ENCODE assay signal across 1 cellular context in genomic region chr6:26363882-26364825, GRCh38.
A peak's percentile ranks its signal among the peaks of the same experiment; 100 is the strongest.
TF ChIP-seq lines count a peak whose summit lies in the region.

No MANE protein-coding gene starts in this region.

TF ChIP-seq in K562, 482 proteins besides CTCF, POLR2A, EP300 and RAD21 (continues in another document):
- TF ChIP-seq ZNF609 (CRISPR knock-in tag; IDR thresholded peaks at IDR 0.05; ENCODE audit: borderline replicate concordance) (no peak), CHCHD3 (CRISPR knock-in tag; IDR thresholded peaks at IDR 0.05) (no peak), USF2 (CRISPR knock-in tag; IDR thresholded peaks at IDR 0.05) (no peak), PRPF4 (IDR thresholded peaks at IDR 0.05; ENCODE audit: insufficient read depth, low read depth, low read length, poor library complexity, severe bottlenecking) (no peak), NR4A1 (CRISPR knock-in tag; IDR thresholded peaks at IDR 0.05) (no peak), NR4A1 (tag; IDR thresholded peaks at IDR 0.05) (0 out of 2 replicates have a peak, but pooled peaks have one; percentile 37), CREB1 (IDR thresholded peaks at IDR 0.05) (no peak), CREB1 (CRISPR knock-in tag; IDR thresholded peaks at IDR 0.05) (peak; percentile 45), ARID3B (CRISPR knock-in tag; IDR thresholded peaks at IDR 0.05; ENCODE audit: borderline replicate concordance) (no peak), ZNF311 (CRISPR knock-in tag; IDR thresholded peaks at IDR 0.05) (peak; percentile 18; the same call in 1 of the 2 replicates), KDM1A (IDR thresholded peaks at IDR 0.05) (no peak), ZNF551 (CRISPR knock-in tag; IDR thresholded peaks at IDR 0.05) (no peak), MYC (IDR thresholded peaks at IDR 0.05; ENCODE audit: low read depth, low read length) (no peak), MYC (CRISPR knock-in tag; IDR thresholded peaks at IDR 0.05; ENCODE audit: borderline replicate concordance, low read depth) (0 out of 2 replicates have a peak, but pooled peaks have one; percentile 50), ZBTB17 (CRISPR knock-in tag; IDR thresholded peaks at IDR 0.05) (peak; percentile 26; the same call in 1 of the 2 replicates), KDM5B (IDR thresholded peaks at IDR 0.05; ENCODE audit: insufficient replicate concordance, low read depth, low read length) (peak; percentile 9), ERF (CRISPR knock-in tag; IDR thresholded peaks at IDR 0.05) (0 out of 2 replicates have a peak, but pooled peaks have one; percentile 33), ZNF165 (CRISPR knock-in tag; IDR thresholded peaks at IDR 0.05; ENCODE audit: borderline replicate concordance) (peak; percentile 69; the same call in 1 of the 2 replicates), POLR2AphosphoS2 (IDR thresholded peaks at IDR 0.05; ENCODE audit: low read length) (no peak), RFX5 (IDR thresholded peaks at IDR 0.05; ENCODE audit: low read depth, low read length) (no peak; the same call in 1 of the 2 replicates), BACH1 (tag; IDR thresholded peaks at IDR 0.05) (0 out of 2 replicates have a peak, but pooled peaks have one; percentile 35), TEAD1 (CRISPR knock-in tag; IDR thresholded peaks at IDR 0.05) (0 out of 4 replicates have a peak, but pooled peaks of 1 of the 2 experiments have one; percentile 23), ZNF347 (CRISPR knock-in tag; IDR thresholded peaks at IDR 0.05; ENCODE audit: low read depth) (no peak), ZFX (CRISPR knock-in tag; IDR thresholded peaks at IDR 0.05) (peak; percentile 51; the same call in 1 of the 2 replicates), PRMT5 (CRISPR knock-in tag; IDR thresholded peaks at IDR 0.05) (no peak), HCFC1 (IDR thresholded peaks at IDR 0.05; ENCODE audit: low read depth, low read length) (no peak; the same call in 1 of the 2 replicates), BRCA1 (IDR thresholded peaks at IDR 0.05) (no peak), BRCA1 (CRISPR knock-in tag; IDR thresholded peaks at IDR 0.05) (no peak), HMBOX1 (IDR thresholded peaks at IDR 0.05) (no peak), ZNF639 (CRISPR knock-in tag; conservative IDR thresholded peaks at IDR 0.05 in 1 of 2, IDR thresholded peaks at IDR 0.05 in 1 of 2) (no peak; a peak in 1 of 4 replicates), RERE (CRISPR knock-in tag; IDR thresholded peaks at IDR 0.05; ENCODE audit: borderline replicate concordance) (0 out of 2 replicates have a peak, but pooled peaks have one; percentile 50), ELF1 (tag; IDR thresholded peaks at IDR 0.05) (no peak), ZNF274 (IDR thresholded peaks at IDR 0.05; ENCODE audit: borderline replicate concordance, low read depth, low read length) (no peak), ZNF263 (CRISPR knock-in tag; IDR thresholded peaks at IDR 0.05; ENCODE audit: borderline replicate concordance) (no peak), ZNF318 (IDR thresholded peaks at IDR 0.05; ENCODE audit: borderline replicate concordance in 1 of 2, low read depth in 1 of 2) (peak in 1 of 2 experiments; percentile 85; a peak in 1 of 4 replicates)
